ENCODE assay signal across 11 cellular contexts in the genomic region with DNA sequence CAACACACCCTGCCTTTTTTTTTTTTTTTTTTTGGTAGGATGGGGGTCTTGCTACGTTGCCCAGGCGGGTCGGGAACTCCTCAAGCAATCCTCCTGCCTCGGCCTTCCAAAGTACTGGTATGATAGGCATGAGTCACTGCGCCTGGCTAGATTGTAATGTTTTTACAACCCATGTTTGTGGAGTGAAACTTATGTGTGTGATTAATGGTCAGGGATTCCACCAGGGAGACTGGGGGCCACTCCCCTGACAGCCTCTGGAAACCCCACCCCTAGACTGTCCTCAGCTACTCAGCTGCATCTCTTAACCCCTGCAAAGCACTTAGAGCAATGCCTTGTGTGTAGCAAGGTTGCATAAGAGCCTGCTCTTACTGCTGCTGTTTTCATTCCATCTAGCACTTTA.
DNase-seq lines count a peak whose midpoint lies in the region; ATAC-seq and TF ChIP-seq lines count a peak whose summit lies in the region.
"Had no signal": no experiment of that assay in that cellular context is flagged by ENCODE, and none has a peak within 500 bp of the region (broad histone marks: within the 10 kb centered on the region; RNA-seq: fewer than 3 reads in every experiment).

No MANE protein-coding gene starts in this region.

- no peak overlapping the region for H3K4me2 ChIP-seq in mesenchymal stem cell (ENCODE audit: low read length, poor library complexity, severe bottlenecking)

- no peak overlapping the region for H3K4me3 Mint-ChIP-seq in chondrocyte (ENCODE audit: unreplicated experiment)
- H3K4me3 Mint-ChIP-seq: B cell; brain; stimulated activated naive CD8-positive, alpha-beta T cell treated with anti-CD3 and anti-CD28 coated beads, Interleukin-15, Interleukin-2, amounts not matched to agents 100 ng/mL and 50 ng/mL, for 24 hours had no signal

- H2AFZ ChIP-seq in mesenchymal stem cell (ENCODE audit: low read depth, low read length): no peak overlapping the region

- in situ Hi-C loops in ACHN (cut with HindIII; ENCODE audit: low pct_ligation_motif_present, low pct_unique_long_range_greater_than_20kb, low sequenced_read_pairs): no loop called here

- 0% methylated on average over 1 of the region's 5 CpGs for WGBS in mesenchymal stem cell

- no peak overlapping the region for H2BK15ac ChIP-seq in mesenchymal stem cell (ENCODE audit: low read depth, poor library complexity, severe bottlenecking)

- H3K27ac Mint-ChIP-seq in chondrocyte (ENCODE audit: unreplicated experiment): peak overlapping the region; percentile 71
- H3K27ac Mint-ChIP-seq: B cell; brain; stimulated activated naive CD8-positive, alpha-beta T cell treated with anti-CD3 and anti-CD28 coated beads, Interleukin-15, Interleukin-2, amounts not matched to agents 100 ng/mL and 50 ng/mL, for 24 hours had no signal

- no peak overlapping the region for H3K27ac ChIP-seq in mesenchymal stem cell (ENCODE audit: low read length, poor library complexity, severe bottlenecking)

- no peaks in the 10 kb centered on the region for H3K36me3 ChIP-seq in mesenchymal stem cell (ENCODE audit: control insufficient read depth in 1 of 2, insufficient read depth in 2 of 2, low read depth in 1 of 2, low read length in 2 of 2)

- H3K14ac ChIP-seq in mesenchymal stem cell (ENCODE audit: low read length in 2 of 2): no peak overlapping the region

- H4K91ac ChIP-seq in mesenchymal stem cell (ENCODE audit: low read length): no peak overlapping the region

- DNase-seq in ACHN (peak; percentile 69), HT1080 (ENCODE audit: low read depth) (peak; percentile 82), chondrocyte (ENCODE audit: low spot score) (no peak), mesenchymal stem cell (peak; percentile 97)
- DNase-seq in stimulated activated CD4-positive, alpha-beta T cell treated with anti-CD3 and anti-CD28 coated beads, Interleukin-2, amount 100 ng/mL, for 24 hours: no peak
- no peak for DNase-seq in stimulated activated naive CD4-positive, alpha-beta T cell treated with Interleukin-2 at 50 U/mL for 16 hours (lab: John Stamatoyannopoulos, UW)
- no peak for DNase-seq in stimulated activated CD4-positive, alpha-beta T cell treated with anti-CD3 and anti-CD28 coated beads, Interleukin-4, amount 100 ng/mL, for 4 hours

- H2BK120ac ChIP-seq in mesenchymal stem cell (ENCODE audit: low read depth, low read length): no peak overlapping the region

- TF ChIP-seq CTCF in chondrocyte (IDR thresholded peaks at IDR 0.05): no peak

- no peak overlapping the region for H2BK12ac ChIP-seq in mesenchymal stem cell (ENCODE audit: low read length in 2 of 2)

- no peaks in the 10 kb centered on the region for H3K9me3 ChIP-seq in mesenchymal stem cell (ENCODE audit: control insufficient read depth, low read length)

- no peak overlapping the region for H2BK5ac ChIP-seq in mesenchymal stem cell (ENCODE audit: low read depth, low read length, poor library complexity, severe bottlenecking)

- H2AK5ac ChIP-seq in mesenchymal stem cell (ENCODE audit: low read length, severe bottlenecking): no peak overlapping the region

- H3K18ac ChIP-seq in mesenchymal stem cell (ENCODE audit: low read depth in 1 of 2, low read length in 2 of 2): no peak overlapping the region

- H3K79me1 ChIP-seq in mesenchymal stem cell (replicated peaks; ENCODE audit: low read length, poor library complexity, severe bottlenecking): no peaks in the 10 kb centered on the region

- no peak for ATAC-seq in GM19395 (IDR thresholded peaks at IDR 0.05; ENCODE audit: unreplicated experiment)

- H3K27me3 ChIP-seq in mesenchymal stem cell (ENCODE audit: control insufficient read depth in 1 of 2, insufficient read depth in 1 of 2, low read length in 2 of 2): no peaks in the 10 kb centered on the region

- H3K9ac ChIP-seq in mesenchymal stem cell (ENCODE audit: low read length): no peak overlapping the region

- no peaks in the 10 kb centered on the region for H3K36me3 Mint-ChIP-seq in chondrocyte (ENCODE audit: low read depth)
- H3K36me3 Mint-ChIP-seq: brain had no signal

- H3K4me1 Mint-ChIP-seq in chondrocyte (ENCODE audit: low read depth): peaks cover 21% of the 10 kb centered on the region
- H3K4me1 Mint-ChIP-seq: brain had no signal

- no peak overlapping the region for H4K8ac ChIP-seq in mesenchymal stem cell (ENCODE audit: low read length)

- H3K4me1 ChIP-seq in mesenchymal stem cell (ENCODE audit: control insufficient read depth, insufficient read depth, low read depth, low read length): peaks cover 3% of the 10 kb centered on the region

- H3K4me3 ChIP-seq in mesenchymal stem cell (ENCODE audit: insufficient read depth in 1 of 2, low read depth in 1 of 2, low read length in 2 of 2): no peak overlapping the region

- no peak overlapping the region for H3K23ac ChIP-seq in mesenchymal stem cell (ENCODE audit: low read length in 2 of 2)

- no peak overlapping the region for H3K4ac ChIP-seq in mesenchymal stem cell (ENCODE audit: low read depth in 1 of 2, low read length in 2 of 2)

- H3K27me3 Mint-ChIP-seq in chondrocyte (ENCODE audit: low read depth): no peaks in the 10 kb centered on the region
- H3K27me3 Mint-ChIP-seq: B cell; stimulated activated naive CD8-positive, alpha-beta T cell treated with anti-CD3 and anti-CD28 coated beads, Interleukin-15, Interleukin-2, amounts not matched to agents 100 ng/mL and 50 ng/mL, for 24 hours had no signal

- no peaks in the 10 kb centered on the region for H3K9me3 Mint-ChIP-seq in chondrocyte (ENCODE audit: low read depth)
- H3K9me3 Mint-ChIP-seq: stimulated activated naive CD8-positive, alpha-beta T cell treated with anti-CD3 and anti-CD28 coated beads, Interleukin-15, Interleukin-2, amounts not matched to agents 100 ng/mL and 50 ng/mL, for 24 hours had no signal

Comparison
In these comparisons a context has a peak if more than half of its experiments do, and no peak if none do; other contexts are left out.
1. DNase-seq: peak in ACHN (single experiment), HT1080 (single experiment) and mesenchymal stem cell (single experiment); none in chondrocyte (single experiment), stimulated activated CD4-positive, alpha-beta T cell treated with anti-CD3 and anti-CD28 coated beads, Interleukin-2, amount 100 ng/mL, for 24 hours (0 of 2), stimulated activated naive CD4-positive, alpha-beta T cell treated with Interleukin-2 at 50 U/mL for 16 hours (single experiment) and stimulated activated CD4-positive, alpha-beta T cell treated with anti-CD3 and anti-CD28 coated beads, Interleukin-4, amount 100 ng/mL, for 4 hours (0 of 2).